ENCODE assay signal across 23 cellular contexts in the genomic region with DNA sequence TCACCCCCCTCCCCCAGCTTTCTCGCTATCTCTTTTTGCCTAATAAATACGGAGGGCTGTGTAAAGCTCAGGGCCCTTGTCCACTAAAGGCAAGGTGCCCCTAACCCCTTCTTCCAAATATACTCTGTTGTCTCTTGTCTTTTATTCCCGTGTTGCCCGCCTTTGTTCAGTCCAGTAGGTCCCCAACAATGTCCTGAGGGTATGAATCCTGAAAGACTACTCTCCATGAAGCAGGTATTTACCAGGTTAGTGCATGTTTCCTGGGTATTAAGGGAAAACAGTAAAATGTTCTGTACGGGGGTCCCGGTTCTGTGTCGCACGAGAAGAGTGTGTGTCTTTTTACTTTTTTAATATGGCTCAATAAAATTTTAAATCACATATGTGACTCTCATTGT. TPM values are rescaled to one million over a fixed set of nuclear protein-coding genes. Genes with fewer than 3 reads are reported as not detected.
A peak's percentile ranks its signal among the peaks of the same experiment; 100 is the strongest.
DNase-seq lines count a peak whose midpoint lies in the region; ATAC-seq and TF ChIP-seq lines count a peak whose summit lies in the region.
"Had no signal": no experiment of that assay in that cellular context is flagged by ENCODE, and none has a peak within 500 bp of the region (broad histone marks: within the 10 kb centered on the region; RNA-seq: fewer than 3 reads in every experiment).

No MANE protein-coding gene starts in this region.

- no peak for TF ChIP-seq CTCF in endothelial cell (IDR thresholded peaks at IDR 0.05; ENCODE audit: unreplicated experiment)
- TF ChIP-seq CTCF in neural progenitor cell (IDR thresholded peaks at IDR 0.05) = no peak

- no peaks in the 10 kb centered on the region for H3F3A ChIP-seq in neural progenitor cell (ENCODE audit: low read depth)

- H3K79me2 ChIP-seq in neural progenitor cell (ENCODE audit: low read depth) = no peaks in the 10 kb centered on the region

- no peaks in the 10 kb centered on the region for H3K36me3 Mint-ChIP-seq in activated naive CD8-positive, alpha-beta T cell
- no peaks in the 10 kb centered on the region for H3K36me3 Mint-ChIP-seq in activated naive CD8-positive, alpha-beta T cell treated with anti-CD3 and anti-CD28 coated beads, Interleukin-2, amount 50 U/mL, for 24 hours (ENCODE audit: low read depth)
- H3K36me3 Mint-ChIP-seq in endothelial cell (ENCODE audit: low read depth, unreplicated experiment) (peaks cover 2% of the 10 kb centered on the region), neural progenitor cell (no peaks in the 10 kb centered on the region)
- H3K36me3 Mint-ChIP-seq in effector memory CD8-positive, alpha-beta T cell (ENCODE audit: insufficient read depth) = no peaks in the 10 kb centered on the region

- no peaks in the 10 kb centered on the region for H3K9me3 ChIP-seq in neural progenitor cell (ENCODE audit: low read depth)
- H3K9me3 ChIP-seq in effector memory CD4-positive, alpha-beta T cell (ENCODE audit: control insufficient read depth, low read length) = no peaks in the 10 kb centered on the region
- H3K9me3 ChIP-seq: HAP-1, SK-N-SH had no signal

- H3K36me3 ChIP-seq in neural progenitor cell = no peaks in the 10 kb centered on the region
- no peaks in the 10 kb centered on the region for H3K36me3 ChIP-seq in effector memory CD4-positive, alpha-beta T cell (ENCODE audit: control insufficient read depth, insufficient read depth, low read length)
- H3K36me3 ChIP-seq: HAP-1 had no signal

- no peak overlapping the region for H3K27ac Mint-ChIP-seq in activated naive CD8-positive, alpha-beta T cell
- H3K27ac Mint-ChIP-seq in activated naive CD8-positive, alpha-beta T cell treated with anti-CD3 and anti-CD28 coated beads, Interleukin-2, amount 50 U/mL, for 24 hours = no peak overlapping the region
- H3K27ac Mint-ChIP-seq in endothelial cell (ENCODE audit: unreplicated experiment) (peak overlapping the region; percentile 10), neural progenitor cell (peak overlapping the region; percentile 10)
- H3K27ac Mint-ChIP-seq in effector memory CD8-positive, alpha-beta T cell = no peak overlapping the region

- no peak for DNase-seq in activated naive CD8-positive, alpha-beta T cell treated with anti-CD3 and anti-CD28 coated beads, Interleukin-2, amount 50 U/mL, for 24 hours
- DNase-seq in endothelial cell (ENCODE audit: low spot score) = no peak
- DNase-seq in neural progenitor cell (ENCODE audit: low spot score) = no peak
- DNase-seq in effector memory CD8-positive, alpha-beta T cell = no peak
- no peak for DNase-seq in T-helper 9 cell
- DNase-seq in effector memory CD4-positive, alpha-beta T cell = no peak
- no peak for DNase-seq in activated T-cell treated with anti-CD3 and anti-CD28 coated beads, Interleukin-2, amount 50 U/mL, for 48 hours
- DNase-seq: ACHN; EL; KG1; NCI-H1092 treated with DMSO at 0.1 percent for 48 hours; NCI-H2029 treated with DMSO at 0.1 percent for 48 hours; NCI-H226; NCI-H510A treated with DMSO at 0.1 percent for 48 hours; NCI-H774; NK-92 treated with Interleukin-12 subunit alpha and Interleukin-12 subunit beta, amount 100 ng/mL, for 24 hours; SIG-M5; SK-N-SH had no signal

- H3K9me3 Mint-ChIP-seq in activated naive CD8-positive, alpha-beta T cell (ENCODE audit: low read depth) = no peaks in the 10 kb centered on the region
- H3K9me3 Mint-ChIP-seq in activated naive CD8-positive, alpha-beta T cell treated with anti-CD3 and anti-CD28 coated beads, Interleukin-2, amount 50 U/mL, for 24 hours = no peaks in the 10 kb centered on the region
- H3K9me3 Mint-ChIP-seq in endothelial cell (ENCODE audit: unreplicated experiment) (no peaks in the 10 kb centered on the region), neural progenitor cell (no peaks in the 10 kb centered on the region)
- H3K9me3 Mint-ChIP-seq in effector memory CD8-positive, alpha-beta T cell = no peaks in the 10 kb centered on the region

- no peak for ATAC-seq in activated naive CD8-positive, alpha-beta T cell treated with anti-CD3 and anti-CD28 coated beads, Interleukin-2, amount 50 U/mL, for 24 hours
- no peak for ATAC-seq in effector memory CD8-positive, alpha-beta T cell (replicated peaks)
- ATAC-seq: Panc1 had no signal

- H4K20me1 ChIP-seq in neural progenitor cell (ENCODE audit: low read depth) = no peaks in the 10 kb centered on the region

- H3K4me1 ChIP-seq in neural progenitor cell = no peaks in the 10 kb centered on the region
- H3K4me1 ChIP-seq in effector memory CD4-positive, alpha-beta T cell (ENCODE audit: control insufficient read depth, insufficient read depth, low read length, poor library complexity, severe bottlenecking) = peaks cover 7% of the 10 kb centered on the region

- H3K4me3 ChIP-seq in neural progenitor cell = no peak overlapping the region
- no peak overlapping the region for H3K4me3 ChIP-seq in effector memory CD4-positive, alpha-beta T cell (ENCODE audit: insufficient read depth, low read depth, low read length, poor library complexity, severe bottlenecking)
- H3K4me3 ChIP-seq: HAP-1 had no signal

- H3K27me3 ChIP-seq in neural progenitor cell = no peaks in the 10 kb centered on the region
- peaks cover 8% of the 10 kb centered on the region for H3K27me3 ChIP-seq in effector memory CD4-positive, alpha-beta T cell (replicated peaks; ENCODE audit: control insufficient read depth, insufficient read depth, low read length, poor library complexity, severe bottlenecking)

- H3K4me3 Mint-ChIP-seq in activated naive CD8-positive, alpha-beta T cell = peak overlapping the region; percentile 4
- no peak overlapping the region for H3K4me3 Mint-ChIP-seq in activated naive CD8-positive, alpha-beta T cell treated with anti-CD3 and anti-CD28 coated beads, Interleukin-2, amount 50 U/mL, for 24 hours
- H3K4me3 Mint-ChIP-seq in endothelial cell (ENCODE audit: unreplicated experiment) (peak overlapping the region; percentile 52), neural progenitor cell (no peak overlapping the region)
- H3K4me3 Mint-ChIP-seq in effector memory CD8-positive, alpha-beta T cell = no peak overlapping the region

- H3K4me1 Mint-ChIP-seq in activated naive CD8-positive, alpha-beta T cell (ENCODE audit: low read depth) = peaks cover 5% of the 10 kb centered on the region
- peaks cover 3% of the 10 kb centered on the region for H3K4me1 Mint-ChIP-seq in activated naive CD8-positive, alpha-beta T cell treated with anti-CD3 and anti-CD28 coated beads, Interleukin-2, amount 50 U/mL, for 24 hours
- H3K4me1 Mint-ChIP-seq in endothelial cell (ENCODE audit: unreplicated experiment) = peaks cover 51% of the 10 kb centered on the region
- H3K4me1 Mint-ChIP-seq in neural progenitor cell = peaks cover 21% of the 10 kb centered on the region
- no peaks in the 10 kb centered on the region for H3K4me1 Mint-ChIP-seq in effector memory CD8-positive, alpha-beta T cell (ENCODE audit: low read depth in 2 of 2)

- peaks cover 29% of the 10 kb centered on the region for H3K27me3 Mint-ChIP-seq in activated naive CD8-positive, alpha-beta T cell
- H3K27me3 Mint-ChIP-seq in activated naive CD8-positive, alpha-beta T cell treated with anti-CD3 and anti-CD28 coated beads, Interleukin-2, amount 50 U/mL, for 24 hours = peaks cover 53% of the 10 kb centered on the region
- H3K27me3 Mint-ChIP-seq in endothelial cell (ENCODE audit: unreplicated experiment) = peaks cover 13% of the 10 kb centered on the region
- peaks cover 3% of the 10 kb centered on the region for H3K27me3 Mint-ChIP-seq in neural progenitor cell (ENCODE audit: insufficient read depth, low read depth)
- H3K27me3 Mint-ChIP-seq in effector memory CD8-positive, alpha-beta T cell = peaks cover 65 to 91% of the 10 kb centered on the region in 2 donors

- no peak overlapping the region for H2AFZ ChIP-seq in neural progenitor cell (replicated peaks)

- H3K9ac ChIP-seq in neural progenitor cell = no peak overlapping the region
- H3K9ac ChIP-seq: SK-N-SH had no signal

- no peak overlapping the region for H3K27ac ChIP-seq in neural progenitor cell
- H3K27ac ChIP-seq in effector memory CD4-positive, alpha-beta T cell (ENCODE audit: insufficient read depth, low read length, poor library complexity, severe bottlenecking) = no peak overlapping the region
- H3K27ac ChIP-seq: 22Rv1, C4-2B had no signal

- no peak overlapping the region for H3K4me2 ChIP-seq in neural progenitor cell
- H3K4me2 ChIP-seq: SK-N-SH had no signal

RNA-seq across cellular contexts. Expression of gene AFDN, which starts 28.8 kb away (rescaled TPM):
- total RNA-seq in endothelial cell (ENCODE audit: unreplicated experiment) (306 TPM), neural progenitor cell (ENCODE audit: low replicate concordance) (261 and 357 TPM in 2 replicates)

Comparison
In these comparisons a context has a peak if more than half of its experiments do, and no peak if none do; other contexts are left out.
1. H3K4me3 Mint-ChIP-seq: peak in activated naive CD8-positive, alpha-beta T cell (single experiment) and endothelial cell (single experiment); none in activated naive CD8-positive, alpha-beta T cell treated with anti-CD3 and anti-CD28 coated beads, Interleukin-2, amount 50 U/mL, for 24 hours (single experiment), neural progenitor cell (single experiment) and effector memory CD8-positive, alpha-beta T cell (0 of 2).
2. H3K27ac Mint-ChIP-seq: peak in endothelial cell (single experiment) and neural progenitor cell (single experiment); none in activated naive CD8-positive, alpha-beta T cell (single experiment), activated naive CD8-positive, alpha-beta T cell treated with anti-CD3 and anti-CD28 coated beads, Interleukin-2, amount 50 U/mL, for 24 hours (single experiment) and effector memory CD8-positive, alpha-beta T cell (0 of 2).